Comparison of ENCODE assay signal across 1 cellular context in the genomic region with DNA sequence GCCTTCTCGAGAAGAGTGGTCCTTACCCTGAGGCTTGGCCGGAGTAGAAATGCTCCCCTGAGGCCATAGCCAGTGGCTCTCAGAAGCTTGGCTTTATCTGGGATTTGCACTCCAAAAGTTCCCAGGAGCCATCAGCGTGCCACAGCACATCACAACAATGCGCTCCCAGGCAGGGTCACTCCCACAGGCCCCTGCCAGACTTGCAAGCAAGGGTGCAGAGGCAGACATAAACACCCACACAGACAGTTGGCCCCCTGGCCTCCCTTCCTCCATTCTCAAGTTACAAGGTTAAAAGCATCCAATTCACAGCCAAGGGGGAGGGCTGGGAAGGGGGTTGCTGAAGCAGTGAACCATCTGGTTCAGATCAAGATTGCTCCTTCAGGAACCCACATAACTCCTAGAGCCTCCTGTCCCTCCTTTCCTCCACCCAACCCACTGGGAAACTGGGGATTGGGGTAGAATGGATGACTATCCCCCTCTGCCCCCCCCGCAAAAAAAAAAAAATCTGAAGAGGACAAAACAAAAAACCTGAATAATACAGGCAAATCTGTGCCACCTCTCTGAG.
TF ChIP-seq lines count a peak whose summit lies in the region.

No MANE protein-coding gene starts in this region.

TF ChIP-seq in K562, 482 proteins besides CTCF, POLR2A, EP300 and RAD21 (continued from another document and continues in another):
- TF ChIP-seq, protein P1, sequence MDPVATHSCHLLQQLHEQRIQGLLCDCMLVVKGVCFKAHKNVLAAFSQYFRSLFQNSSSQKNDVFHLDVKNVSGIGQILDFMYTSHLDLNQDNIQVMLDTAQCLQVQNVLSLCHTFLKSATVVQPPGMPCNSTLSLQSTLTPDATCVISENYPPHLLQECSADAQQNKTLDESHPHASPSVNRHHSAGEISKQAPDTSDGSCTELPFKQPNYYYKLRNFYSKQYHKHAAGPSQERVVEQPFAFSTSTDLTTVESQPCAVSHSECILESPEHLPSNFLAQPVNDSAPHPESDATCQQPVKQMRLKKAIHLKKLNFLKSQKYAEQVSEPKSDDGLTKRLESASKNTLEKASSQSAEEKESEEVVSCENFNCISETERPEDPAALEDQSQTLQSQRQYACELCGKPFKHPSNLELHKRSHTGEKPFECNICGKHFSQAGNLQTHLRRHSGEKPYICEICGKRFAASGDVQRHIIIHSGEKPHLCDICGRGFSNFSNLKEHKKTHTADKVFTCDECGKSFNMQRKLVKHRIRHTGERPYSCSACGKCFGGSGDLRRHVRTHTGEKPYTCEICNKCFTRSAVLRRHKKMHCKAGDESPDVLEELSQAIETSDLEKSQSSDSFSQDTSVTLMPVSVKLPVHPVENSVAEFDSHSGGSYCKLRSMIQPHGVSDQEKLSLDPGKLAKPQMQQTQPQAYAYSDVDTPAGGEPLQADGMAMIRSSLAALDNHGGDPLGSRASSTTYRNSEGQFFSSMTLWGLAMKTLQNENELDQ (CRISPR knock-in tag; IDR thresholded peaks at IDR 0.05; ENCODE audit: borderline replicate concordance), result no peak
- TF ChIP-seq, protein P2, sequence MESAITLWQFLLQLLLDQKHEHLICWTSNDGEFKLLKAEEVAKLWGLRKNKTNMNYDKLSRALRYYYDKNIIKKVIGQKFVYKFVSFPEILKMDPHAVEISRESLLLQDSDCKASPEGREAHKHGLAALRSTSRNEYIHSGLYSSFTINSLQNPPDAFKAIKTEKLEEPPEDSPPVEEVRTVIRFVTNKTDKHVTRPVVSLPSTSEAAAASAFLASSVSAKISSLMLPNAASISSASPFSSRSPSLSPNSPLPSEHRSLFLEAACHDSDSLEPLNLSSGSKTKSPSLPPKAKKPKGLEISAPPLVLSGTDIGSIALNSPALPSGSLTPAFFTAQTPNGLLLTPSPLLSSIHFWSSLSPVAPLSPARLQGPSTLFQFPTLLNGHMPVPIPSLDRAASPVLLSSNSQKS (CRISPR knock-in tag; IDR thresholded peaks at IDR 0.05), result no peak
- TF ChIP-seq NONO (IDR thresholded peaks at IDR 0.05; ENCODE audit: low read depth in 2 of 2, low read length in 1 of 2), result no peak
- TF ChIP-seq ZFP91 (CRISPR knock-in tag; IDR thresholded peaks at IDR 0.05), result no peak
- TF ChIP-seq NR3C1 (CRISPR knock-in tag; IDR thresholded peaks at IDR 0.05), result no peak
- TF ChIP-seq NFRKB (IDR thresholded peaks at IDR 0.05; ENCODE audit: low read depth), result no peak
- no peak for TF ChIP-seq ZNF436 (CRISPR knock-in tag; IDR thresholded peaks at IDR 0.05)
- no peak for TF ChIP-seq POLR3G (IDR thresholded peaks at IDR 0.05; ENCODE audit: extremely low read depth, insufficient read length, insufficient replicate concordance)
- TF ChIP-seq ZNF696 (CRISPR knock-in tag; conservative IDR thresholded peaks at IDR 0.05), result no peak
- TF ChIP-seq, protein P3, sequence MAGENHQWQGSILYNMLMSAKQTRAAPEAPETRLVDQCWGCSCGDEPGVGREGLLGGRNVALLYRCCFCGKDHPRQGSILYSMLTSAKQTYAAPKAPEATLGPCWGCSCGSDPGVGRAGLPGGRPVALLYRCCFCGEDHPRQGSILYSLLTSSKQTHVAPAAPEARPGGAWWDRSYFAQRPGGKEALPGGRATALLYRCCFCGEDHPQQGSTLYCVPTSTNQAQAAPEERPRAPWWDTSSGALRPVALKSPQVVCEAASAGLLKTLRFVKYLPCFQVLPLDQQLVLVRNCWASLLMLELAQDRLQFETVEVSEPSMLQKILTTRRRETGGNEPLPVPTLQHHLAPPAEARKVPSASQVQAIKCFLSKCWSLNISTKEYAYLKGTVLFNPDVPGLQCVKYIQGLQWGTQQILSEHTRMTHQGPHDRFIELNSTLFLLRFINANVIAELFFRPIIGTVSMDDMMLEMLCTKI (IDR thresholded peaks at IDR 0.05; ENCODE audit: partially characterized antibody), result no peak
- TF ChIP-seq E2F6 (IDR thresholded peaks at IDR 0.05; ENCODE audit: borderline replicate concordance in 1 of 2, extremely low read depth in 1 of 2, insufficient read depth in 1 of 2, insufficient read length in 1 of 2, low read depth in 1 of 2, low read length in 1 of 2, poor library complexity in 1 of 2, severe bottlenecking in 1 of 2), result no peak
- peak; percentile 90 for TF ChIP-seq CBFA2T3 (IDR thresholded peaks at IDR 0.05)
- TF ChIP-seq EZH2 (IDR thresholded peaks at IDR 0.05; ENCODE audit: borderline replicate concordance, low read depth, low read length), result no peak
- no peak for TF ChIP-seq BRCA1 (IDR thresholded peaks at IDR 0.05)
- TF ChIP-seq BRCA1 (CRISPR knock-in tag; IDR thresholded peaks at IDR 0.05), result no peak
- TF ChIP-seq FOXA1 (IDR thresholded peaks at IDR 0.05; ENCODE audit: borderline replicate concordance), result no peak
- TF ChIP-seq U2AF2 (optimal IDR thresholded peaks at IDR 0.05; ENCODE audit: low read depth, low read length), result no peak
- no peak for TF ChIP-seq DLX4 (CRISPR knock-in tag; IDR thresholded peaks at IDR 0.05)
- TF ChIP-seq ZBTB9 (CRISPR knock-in tag; IDR thresholded peaks at IDR 0.05), result no peak
- TF ChIP-seq GTF2A2 (tag; IDR thresholded peaks at IDR 0.05), result no peak
- TF ChIP-seq STAT5A (IDR thresholded peaks at IDR 0.05; ENCODE audit: borderline replicate concordance, low read length), result peak; percentile 47; the same call in 1 of the 2 replicates
- TF ChIP-seq SMAD1 (IDR thresholded peaks at IDR 0.05; ENCODE audit: low read depth, low read length, partially characterized antibody), result peak; percentile 61
- TF ChIP-seq MXI1 (IDR thresholded peaks at IDR 0.05; ENCODE audit: low read depth, low read length), result no peak
- TF ChIP-seq ZNF174 (CRISPR knock-in tag; IDR thresholded peaks at IDR 0.05), result no peak
- TF ChIP-seq KLF13 (tag; IDR thresholded peaks at IDR 0.05; ENCODE audit: borderline replicate concordance, low read depth), result 0 out of 2 replicates have a peak, but pooled peaks have one; percentile 12
- TF ChIP-seq GTF2E2 (tag; IDR thresholded peaks at IDR 0.05), result no peak
- no peak for TF ChIP-seq PURB (CRISPR knock-in tag; IDR thresholded peaks at IDR 0.05; ENCODE audit: low read depth)
- TF ChIP-seq U2AF1 (optimal IDR thresholded peaks at IDR 0.05; ENCODE audit: low read depth, low read length), result no peak
- no peak for TF ChIP-seq ELF4 (CRISPR knock-in tag; IDR thresholded peaks at IDR 0.05)
- no peak for TF ChIP-seq ZSCAN29 (IDR thresholded peaks at IDR 0.05)
- 0 out of 2 replicates have a peak, but pooled peaks have one; percentile 28 for TF ChIP-seq ZFX (CRISPR knock-in tag; IDR thresholded peaks at IDR 0.05)
- TF ChIP-seq, protein P4, sequence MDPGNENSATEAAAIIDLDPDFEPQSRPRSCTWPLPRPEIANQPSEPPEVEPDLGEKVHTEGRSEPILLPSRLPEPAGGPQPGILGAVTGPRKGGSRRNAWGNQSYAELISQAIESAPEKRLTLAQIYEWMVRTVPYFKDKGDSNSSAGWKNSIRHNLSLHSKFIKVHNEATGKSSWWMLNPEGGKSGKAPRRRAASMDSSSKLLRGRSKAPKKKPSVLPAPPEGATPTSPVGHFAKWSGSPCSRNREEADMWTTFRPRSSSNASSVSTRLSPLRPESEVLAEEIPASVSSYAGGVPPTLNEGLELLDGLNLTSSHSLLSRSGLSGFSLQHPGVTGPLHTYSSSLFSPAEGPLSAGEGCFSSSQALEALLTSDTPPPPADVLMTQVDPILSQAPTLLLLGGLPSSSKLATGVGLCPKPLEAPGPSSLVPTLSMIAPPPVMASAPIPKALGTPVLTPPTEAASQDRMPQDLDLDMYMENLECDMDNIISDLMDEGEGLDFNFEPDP (CRISPR knock-in tag; IDR thresholded peaks at IDR 0.05), result no peak
- TF ChIP-seq POLR2B (IDR thresholded peaks at IDR 0.05; ENCODE audit: low read depth, partially characterized antibody), result peak; percentile 36
- TF ChIP-seq MAFK (IDR thresholded peaks at IDR 0.05; ENCODE audit: low read length), result no peak
- no peak for TF ChIP-seq FIP1L1 (IDR thresholded peaks at IDR 0.05; ENCODE audit: low read depth, low read length, poor library complexity, severe bottlenecking)
- no peak for TF ChIP-seq ZNF41 (CRISPR knock-in tag; conservative IDR thresholded peaks at IDR 0.05)
- TF ChIP-seq BRF1 (IDR thresholded peaks at IDR 0.05; ENCODE audit: borderline replicate concordance, extremely low read depth, insufficient read length), result no peak
- TF ChIP-seq PHF21A (IDR thresholded peaks at IDR 0.05; ENCODE audit: borderline replicate concordance, low read depth), result peak; percentile 96
- no peak for TF ChIP-seq ZBTB1 (CRISPR knock-in tag; IDR thresholded peaks at IDR 0.05; ENCODE audit: borderline replicate concordance, low read depth)
- TF ChIP-seq NCOA4 (IDR thresholded peaks at IDR 0.05; ENCODE audit: partially characterized antibody), result no peak
- no peak for TF ChIP-seq RAD51 (IDR thresholded peaks at IDR 0.05; ENCODE audit: borderline replicate concordance, low read depth)
- no peak for TF ChIP-seq CCAR2 (IDR thresholded peaks at IDR 0.05; ENCODE audit: low read depth, low read length)
- TF ChIP-seq MED1 (CRISPR knock-in tag; IDR thresholded peaks at IDR 0.05; ENCODE audit: borderline replicate concordance), result no peak
- TF ChIP-seq NR2C2 (CRISPR knock-in tag; IDR thresholded peaks at IDR 0.05), result no peak
- TF ChIP-seq NR2C2 (tag; IDR thresholded peaks at IDR 0.05), result peak; percentile 61; the same call in 1 of the 2 replicates
- no peak; the same call in 1 of the 2 replicates for TF ChIP-seq PATZ1 (CRISPR knock-in tag; IDR thresholded peaks at IDR 0.05; ENCODE audit: borderline replicate concordance)
- TF ChIP-seq, protein P5, sequence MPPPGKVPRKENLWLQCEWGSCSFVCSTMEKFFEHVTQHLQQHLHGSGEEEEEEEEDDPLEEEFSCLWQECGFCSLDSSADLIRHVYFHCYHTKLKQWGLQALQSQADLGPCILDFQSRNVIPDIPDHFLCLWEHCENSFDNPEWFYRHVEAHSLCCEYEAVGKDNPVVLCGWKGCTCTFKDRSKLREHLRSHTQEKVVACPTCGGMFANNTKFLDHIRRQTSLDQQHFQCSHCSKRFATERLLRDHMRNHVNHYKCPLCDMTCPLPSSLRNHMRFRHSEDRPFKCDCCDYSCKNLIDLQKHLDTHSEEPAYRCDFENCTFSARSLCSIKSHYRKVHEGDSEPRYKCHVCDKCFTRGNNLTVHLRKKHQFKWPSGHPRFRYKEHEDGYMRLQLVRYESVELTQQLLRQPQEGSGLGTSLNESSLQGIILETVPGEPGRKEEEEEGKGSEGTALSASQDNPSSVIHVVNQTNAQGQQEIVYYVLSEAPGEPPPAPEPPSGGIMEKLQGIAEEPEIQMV (tag; conservative IDR thresholded peaks at IDR 0.05; ENCODE audit: low read depth), result no peak
- TF ChIP-seq NFIC (IDR thresholded peaks at IDR 0.05), result peak; percentile 62; the same call in 1 of the 2 replicates
- no peak for TF ChIP-seq SMARCB1 (IDR thresholded peaks at IDR 0.05; ENCODE audit: insufficient read length, low read depth)
- TF ChIP-seq PTTG1 (tag; IDR thresholded peaks at IDR 0.05; ENCODE audit: low read depth), result no peak
- TF ChIP-seq NFXL1 (CRISPR knock-in tag; IDR thresholded peaks at IDR 0.05), result no peak
- TF ChIP-seq YY1 (IDR thresholded peaks at IDR 0.05; ENCODE audit: borderline replicate concordance in 1 of 3, control insufficient read depth in 1 of 3, extremely low read depth in 1 of 3, insufficient read depth in 3 of 3, insufficient read length in 1 of 3, insufficient replicate concordance in 2 of 3, low read depth in 1 of 3, low read length in 2 of 3), result peak in 1 of 3 experiments; percentile 39
- TF ChIP-seq CBX5 (IDR thresholded peaks at IDR 0.05; ENCODE audit: borderline replicate concordance, low read depth), result peak; percentile 42; the same call in 1 of the 2 replicates
- TF ChIP-seq ZNF561 (CRISPR knock-in tag; conservative IDR thresholded peaks at IDR 0.05), result no peak
- peak; percentile 76; the same call in 1 of the 2 replicates for TF ChIP-seq ZBTB7A (IDR thresholded peaks at IDR 0.05; ENCODE audit: borderline replicate concordance, control insufficient read depth, low read depth, low read length)
- TF ChIP-seq GABPA (tag; conservative IDR thresholded peaks at IDR 0.05; ENCODE audit: low read depth), result no peak
